In the genomic region with DNA sequence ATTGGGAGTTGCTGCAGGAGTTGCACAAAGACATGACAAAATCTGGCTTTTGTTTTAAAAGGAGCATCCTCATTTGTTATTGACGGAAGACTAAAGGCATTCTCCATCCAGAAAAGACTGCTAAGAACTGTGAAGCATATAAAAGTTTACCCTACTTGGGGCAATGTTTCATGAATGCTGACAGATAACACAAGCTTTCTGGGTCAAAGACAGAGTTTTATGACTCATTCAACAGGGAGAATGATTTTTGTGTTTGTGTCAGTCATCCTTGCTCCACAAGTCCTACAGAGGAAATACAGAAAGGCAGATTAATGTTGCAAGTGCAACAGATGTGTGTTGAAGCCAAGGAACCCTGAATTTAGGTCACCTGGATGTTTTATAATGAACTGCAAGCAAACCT, we compare ENCODE assay signal across 32 cellular contexts. TPM values are rescaled to one million over a fixed set of nuclear protein-coding genes. Genes with fewer than 3 reads are reported as not detected.
"Had no signal": no experiment of that assay in that cellular context is flagged by ENCODE, and none has a peak within 500 bp of the region (broad histone marks: within the 10 kb centered on the region; RNA-seq: fewer than 3 reads in every experiment).

No MANE protein-coding gene starts in this region.

- H3K4me3 ChIP-seq: esophagus muscularis mucosa, gastroesophageal sphincter, heart right ventricle had no signal

- H3K27ac ChIP-seq: brain microvascular endothelial cell, esophagus muscularis mucosa, gastroesophageal sphincter, heart right ventricle had no signal

- H3K9me3 ChIP-seq: esophagus muscularis mucosa, gastroesophageal sphincter, heart right ventricle had no signal

- H3K4me3 Mint-ChIP-seq: activated CD4-positive, alpha-beta memory T cell treated with anti-CD3 and anti-CD28 coated beads for 36 hours; activated CD4-positive, alpha-beta T cell treated with anti-CD3 and anti-CD28 coated beads for 36 hours; activated CD4-positive, alpha-beta T cell treated with anti-CD3 and anti-CD28 coated beads, Interleukin-2, amount 10 ng/mL, durations not matched to agents 24 days and 14 days; activated CD8-positive, alpha-beta memory T cell treated with anti-CD3 and anti-CD28 coated beads, Interleukin-2, amount 10 ng/mL, durations not matched to agents 7 days and 5 days; activated CD8-positive, alpha-beta T cell treated with anti-CD3 and anti-CD28 coated beads, Interleukin-2, amount 10 ng/mL, durations not matched to agents 7 days and 5 days; activated naive CD4-positive, alpha-beta T cell treated with anti-CD3 and anti-CD28 coated beads for 36 hours; activated naive CD4-positive, alpha-beta T cell treated with anti-CD3 and anti-CD28 coated beads, Interleukin-2, amount 50 U/mL, for 24 hours; activated naive CD8-positive, alpha-beta T cell treated with anti-CD3 and anti-CD28 coated beads, Interleukin-2, amount 10 ng/mL, durations not matched to agents 7 days and 5 days had no signal

- H3K27me3 ChIP-seq: brain microvascular endothelial cell, esophagus muscularis mucosa, gastroesophageal sphincter had no signal

- H3K36me3 Mint-ChIP-seq: activated CD4-positive, alpha-beta memory T cell treated with anti-CD3 and anti-CD28 coated beads for 36 hours; activated CD8-positive, alpha-beta memory T cell treated with anti-CD3 and anti-CD28 coated beads, Interleukin-2, amount 10 ng/mL, durations not matched to agents 7 days and 5 days; activated naive CD4-positive, alpha-beta T cell treated with anti-CD3 and anti-CD28 coated beads, Interleukin-2, amount 50 U/mL, for 24 hours; activated naive CD8-positive, alpha-beta T cell treated with anti-CD3 and anti-CD28 coated beads, Interleukin-2, amount 10 ng/mL, durations not matched to agents 7 days and 5 days had no signal

- ATAC-seq: activated CD4-positive, alpha-beta T cell treated with anti-CD3 and anti-CD28 coated beads for 36 hours; activated CD8-positive, alpha-beta memory T cell treated with anti-CD3 and anti-CD28 coated beads, Interleukin-2, amount 10 ng/mL, durations not matched to agents 7 days and 5 days; activated CD8-positive, alpha-beta T cell treated with anti-CD3 and anti-CD28 coated beads, Interleukin-2, amount 10 ng/mL, durations not matched to agents 7 days and 5 days; gastroesophageal sphincter; heart right ventricle had no signal

- H3K36me3 ChIP-seq: brain microvascular endothelial cell, esophagus muscularis mucosa, gastroesophageal sphincter, heart right ventricle had no signal

- H3K4me1 ChIP-seq: esophagus muscularis mucosa, gastroesophageal sphincter, heart right ventricle had no signal

- H3K4me1 Mint-ChIP-seq: activated CD4-positive, alpha-beta T cell treated with anti-CD3 and anti-CD28 coated beads for 36 hours; activated CD4-positive, alpha-beta T cell treated with anti-CD3 and anti-CD28 coated beads, Interleukin-2, amount 10 ng/mL, durations not matched to agents 24 days and 14 days; activated CD8-positive, alpha-beta memory T cell treated with anti-CD3 and anti-CD28 coated beads, Interleukin-2, amount 10 ng/mL, durations not matched to agents 7 days and 5 days; activated naive CD4-positive, alpha-beta T cell treated with anti-CD3 and anti-CD28 coated beads, Interleukin-2, amount 50 U/mL, for 24 hours; activated naive CD8-positive, alpha-beta T cell treated with anti-CD3 and anti-CD28 coated beads, Interleukin-2, amount 10 ng/mL, durations not matched to agents 7 days and 5 days had no signal

- H3K9me3 Mint-ChIP-seq: activated CD4-positive, alpha-beta memory T cell treated with anti-CD3 and anti-CD28 coated beads for 36 hours; activated CD4-positive, alpha-beta T cell treated with anti-CD3 and anti-CD28 coated beads, Interleukin-2, amount 10 ng/mL, durations not matched to agents 24 days and 14 days; activated naive CD4-positive, alpha-beta T cell treated with anti-CD3 and anti-CD28 coated beads for 36 hours; activated naive CD4-positive, alpha-beta T cell treated with anti-CD3 and anti-CD28 coated beads, Interleukin-2, amount 50 U/mL, for 24 hours; activated naive CD8-positive, alpha-beta T cell treated with anti-CD3 and anti-CD28 coated beads, Interleukin-2, amount 10 ng/mL, durations not matched to agents 7 days and 5 days; activated T-helper 2 cell treated with anti-CD3 and anti-CD28 coated beads, Interferon-gamma antibody, Interleukin-2, Interleukin-4, amounts not matched to agents 10 μg/mL and 5 μg/mL and 100 μg/mL, durations not matched to agents 14 hours and 24 hours and 36 hours had no signal

- H3K27ac Mint-ChIP-seq: activated CD4-positive, alpha-beta memory T cell treated with anti-CD3 and anti-CD28 coated beads for 36 hours; activated CD4-positive, alpha-beta T cell treated with anti-CD3 and anti-CD28 coated beads for 36 hours; activated CD4-positive, alpha-beta T cell treated with anti-CD3 and anti-CD28 coated beads, Interleukin-2, amount 10 ng/mL, durations not matched to agents 24 days and 14 days; activated CD8-positive, alpha-beta memory T cell treated with anti-CD3 and anti-CD28 coated beads, Interleukin-2, amount 10 ng/mL, durations not matched to agents 7 days and 5 days; activated CD8-positive, alpha-beta T cell treated with anti-CD3 and anti-CD28 coated beads, Interleukin-2, amount 10 ng/mL, durations not matched to agents 7 days and 5 days; activated naive CD4-positive, alpha-beta T cell treated with anti-CD3 and anti-CD28 coated beads for 36 hours; activated naive CD4-positive, alpha-beta T cell treated with anti-CD3 and anti-CD28 coated beads, Interleukin-2, amount 50 U/mL, for 24 hours; activated naive CD8-positive, alpha-beta T cell treated with anti-CD3 and anti-CD28 coated beads, Interleukin-2, amount 10 ng/mL, durations not matched to agents 7 days and 5 days; activated T-helper 2 cell treated with anti-CD3 and anti-CD28 coated beads, Interferon-gamma antibody, Interleukin-2, Interleukin-4, amounts not matched to agents 10 μg/mL and 5 μg/mL and 100 μg/mL, durations not matched to agents 14 hours and 24 hours and 36 hours had no signal

- DNase-seq: activated CD4-positive, alpha-beta memory T cell treated with anti-CD3 and anti-CD28 coated beads for 36 hours; activated CD4-positive, alpha-beta T cell treated with anti-CD3 and anti-CD28 coated beads for 36 hours; activated CD4-positive, alpha-beta T cell treated with anti-CD3 and anti-CD28 coated beads, Interleukin-2, amount 10 ng/mL, durations not matched to agents 24 days and 14 days; activated CD4-positive, CD25-positive, alpha-beta regulatory T cell; activated CD4-positive, CD25-positive, alpha-beta regulatory T cell treated with anti-CD3 and anti-CD28 coated beads, Interleukin-2, amount 50 U/mL, for 72 hours; activated CD8-positive, alpha-beta memory T cell treated with anti-CD3 and anti-CD28 coated beads, Interleukin-2, amount 10 ng/mL, durations not matched to agents 7 days and 5 days; activated CD8-positive, alpha-beta memory T cell treated with anti-CD3 and anti-CD28 coated beads, Interleukin-2, amount 50 U/mL, for 4 hours; activated CD8-positive, alpha-beta T cell treated with anti-CD3 and anti-CD28 coated beads, Interleukin-2, amount 10 ng/mL, durations not matched to agents 7 days and 5 days; activated effector memory CD4-positive, alpha-beta T cell treated with anti-CD3 and anti-CD28 coated beads, Interleukin-2, amount 50 U/mL, for 16 hours; activated naive CD4-positive, alpha-beta T cell treated with anti-CD3 and anti-CD28 coated beads for 36 hours; activated naive CD8-positive, alpha-beta T cell treated with anti-CD3 and anti-CD28 coated beads, Interleukin-2, amount 10 ng/mL, durations not matched to agents 7 days and 5 days; activated T-cell treated with anti-CD3 and anti-CD28 coated beads, Interleukin-2, amount 50 U/mL, for 1 hour; amniotic stem cell; anterior cingulate cortex; brain microvascular endothelial cell; caudate nucleus; cortex of kidney; dermis blood vessel endothelial cell; effector CD8-positive, alpha-beta T cell; erythroblast; foreskin melanocyte; heart right ventricle; T-helper 2 cell had no signal

RNA-seq across cellular contexts. Expression of a gene that starts 2.5 kb away (rescaled TPM):
- total RNA-seq: activated CD4-positive, alpha-beta memory T cell treated with anti-CD3 and anti-CD28 coated beads for 36 hours; activated CD4-positive, alpha-beta T cell treated with anti-CD3 and anti-CD28 coated beads, Interleukin-2, amount 10 ng/mL, durations not matched to agents 24 days and 14 days; activated CD8-positive, alpha-beta memory T cell treated with anti-CD3 and anti-CD28 coated beads for 36 hours; activated CD8-positive, alpha-beta memory T cell treated with anti-CD3 and anti-CD28 coated beads, Interleukin-2, amount 10 ng/mL, durations not matched to agents 7 days and 5 days; activated CD8-positive, alpha-beta T cell treated with anti-CD3 and anti-CD28 coated beads, Interleukin-2, amount 10 ng/mL, durations not matched to agents 7 days and 5 days; activated naive CD4-positive, alpha-beta T cell treated with anti-CD3 and anti-CD28 coated beads for 36 hours; activated naive CD8-positive, alpha-beta T cell treated with anti-CD3 and anti-CD28 coated beads, Interleukin-2, amount 10 ng/mL, durations not matched to agents 7 days and 5 days; activated T-helper 2 cell treated with anti-CD3 and anti-CD28 coated beads, Interferon-gamma antibody, Interleukin-2, Interleukin-4, amounts not matched to agents 10 μg/mL and 5 μg/mL and 100 μg/mL, durations not matched to agents 14 hours and 24 hours and 36 hours; astrocyte; chondrocyte; esophagus muscularis mucosa; glomerular endothelial cell; heart right ventricle; T-helper 1 cell treated with Interleukin-12 subunit alpha and Interleukin-12 subunit beta and Interleukin-4 antibody, amounts not matched to agents 30 ng/mL and 1 ng/mL, for 36 hours had no signal
